29 cellular contexts compared by ENCODE assay signal in the genomic region with DNA sequence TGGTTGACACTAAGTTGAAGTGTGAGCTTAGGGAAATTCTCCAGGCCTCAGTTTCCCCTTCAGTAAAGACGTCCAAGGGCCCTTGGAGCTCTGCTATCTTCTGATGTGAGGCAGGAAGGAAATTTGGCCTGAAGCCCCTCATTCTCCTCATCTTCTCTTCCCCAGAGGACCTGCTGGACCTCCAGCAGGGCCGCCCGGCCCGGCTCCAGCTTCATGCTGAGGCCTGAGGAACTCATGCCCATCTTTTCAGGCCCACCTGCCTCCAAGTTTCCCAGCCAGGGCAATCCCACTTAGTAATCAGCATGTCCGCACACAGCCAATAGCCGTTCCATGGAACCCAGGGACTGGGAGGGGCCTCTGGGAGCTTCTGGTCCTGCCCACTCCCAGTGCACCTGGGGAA. TPM values are rescaled to one million over a fixed set of nuclear protein-coding genes. Genes with fewer than 3 reads are reported as not detected.
"Had no signal": no experiment of that assay in that cellular context is flagged by ENCODE, and none has a peak within 500 bp of the region (broad histone marks: within the 10 kb centered on the region; RNA-seq: fewer than 3 reads in every experiment).

No MANE protein-coding gene starts in this region.

- H3K4me1 Mint-ChIP-seq: memory B cell had no signal

- H3K27ac ChIP-seq: esophagus squamous epithelium, prostate gland, right atrium auricular region, sigmoid colon, thoracic aorta, tibial nerve, upper lobe of left lung had no signal

- H3K4me3 ChIP-seq: esophagus squamous epithelium, lung, mucosa of descending colon, prostate gland, right atrium auricular region, sigmoid colon, thoracic aorta, tibial nerve, upper lobe of left lung had no signal

- H3K9me3 Mint-ChIP-seq: effector memory CD8-positive, alpha-beta T cell; memory B cell; mesothelial cell of epicardium; naive B cell; natural killer cell treated with Interleukin-12 subunit alpha and Interleukin-12 subunit beta and Interleukin-15 and Interleukin-18, amount 100 ng/mL, for 72 hours; neural crest cell; stimulated activated naive B cell treated with anti-CD40 and anti-IgM and Interleukin-4, amounts not matched to agents 10 μg/mL and 1 μg/mL and 100 μg/mL, for 72 hours; stimulated activated naive CD8-positive, alpha-beta T cell treated with anti-CD3 and anti-CD28 coated beads, Interleukin-15, Interleukin-2, amounts not matched to agents 100 ng/mL and 50 ng/mL, for 24 hours had no signal

- H3K27me3 ChIP-seq: right atrium auricular region, tibial nerve had no signal

- DNase-seq: cortex of kidney; effector memory CD8-positive, alpha-beta T cell; erythroblast; esophagus squamous epithelium; naive B cell; sigmoid colon; stimulated activated CD4-positive, alpha-beta T cell treated with anti-CD3 and anti-CD28 coated beads, Interleukin-15, amount 100 ng/mL, for 24 hours; stimulated activated CD4-positive, alpha-beta T cell treated with anti-CD3 and anti-CD28 coated beads, Interleukin-2, amount 100 ng/mL, for 48 hours; stimulated activated naive B cell treated with anti-CD40 and anti-IgM and Interleukin-4, amounts not matched to agents 10 μg/mL and 1 μg/mL and 100 μg/mL, for 72 hours had no signal

- ATAC-seq: effector memory CD8-positive, alpha-beta T cell; natural killer cell treated with Interleukin-12 subunit alpha and Interleukin-12 subunit beta and Interleukin-15 and Interleukin-18, amount 100 ng/mL, for 72 hours; stimulated activated naive B cell treated with anti-CD40 and anti-IgM and Interleukin-4, amounts not matched to agents 10 μg/mL and 1 μg/mL and 100 μg/mL, for 72 hours had no signal

- H3K4me3 Mint-ChIP-seq: effector memory CD8-positive, alpha-beta T cell; memory B cell; mesothelial cell of epicardium; natural killer cell treated with Interleukin-12 subunit alpha and Interleukin-12 subunit beta and Interleukin-15 and Interleukin-18, amount 100 ng/mL, for 72 hours; neural crest cell; stimulated activated naive B cell treated with anti-CD40 and anti-IgM and Interleukin-4, amounts not matched to agents 10 μg/mL and 1 μg/mL and 100 μg/mL, for 72 hours; stimulated activated naive CD8-positive, alpha-beta T cell treated with anti-CD3 and anti-CD28 coated beads, Interleukin-15, Interleukin-2, amounts not matched to agents 100 ng/mL and 50 ng/mL, for 24 hours had no signal

- H3K4me1 ChIP-seq: prostate gland had no signal

- H3K36me3 Mint-ChIP-seq: memory B cell; mesothelial cell of epicardium; naive B cell; natural killer cell treated with Interleukin-12 subunit alpha and Interleukin-12 subunit beta and Interleukin-15 and Interleukin-18, amount 100 ng/mL, for 72 hours; stimulated activated naive B cell treated with anti-CD40 and anti-IgM and Interleukin-4, amounts not matched to agents 10 μg/mL and 1 μg/mL and 100 μg/mL, for 72 hours had no signal

- H3K36me3 ChIP-seq: esophagus squamous epithelium, prostate gland, right atrium auricular region, sigmoid colon, thoracic aorta, tibial nerve, upper lobe of left lung had no signal

- H3K9me3 ChIP-seq: esophagus squamous epithelium, mucosa of descending colon, prostate gland, right atrium auricular region, sigmoid colon, thoracic aorta, tibial nerve, upper lobe of left lung had no signal

- H3K27ac Mint-ChIP-seq: effector memory CD8-positive, alpha-beta T cell; memory B cell; natural killer cell treated with Interleukin-12 subunit alpha and Interleukin-12 subunit beta and Interleukin-15 and Interleukin-18, amount 100 ng/mL, for 72 hours; stimulated activated naive B cell treated with anti-CD40 and anti-IgM and Interleukin-4, amounts not matched to agents 10 μg/mL and 1 μg/mL and 100 μg/mL, for 72 hours; stimulated activated naive CD8-positive, alpha-beta T cell treated with anti-CD3 and anti-CD28 coated beads, Interleukin-15, Interleukin-2, amounts not matched to agents 100 ng/mL and 50 ng/mL, for 24 hours had no signal

RNA-seq across cellular contexts. Expression of gene LRRC15, which starts 4.0 kb away (rescaled TPM):
- total RNA-seq: frontal cortex; glomerular endothelial cell; left lobe of liver; mesothelial cell of epicardium; natural killer cell treated with Interleukin-12 subunit alpha and Interleukin-12 subunit beta and Interleukin-15 and Interleukin-18, amount 100 ng/mL, for 72 hours; neural crest cell; tibial nerve had no signal
- polyA plus RNA-seq: keratinocyte had no signal

RNA-seq across cellular contexts. Expression of gene CPN2, which starts 14.4 kb away (rescaled TPM):
- total RNA-seq: dermis microvascular lymphatic vessel endothelial cell; esophagus squamous epithelium; fibroblast of villous mesenchyme; frontal cortex; glomerular endothelial cell; lung; mesothelial cell of epicardium; natural killer cell treated with Interleukin-12 subunit alpha and Interleukin-12 subunit beta and Interleukin-15 and Interleukin-18, amount 100 ng/mL, for 72 hours; neural crest cell; osteocyte; right atrium auricular region; sigmoid colon; skeletal muscle tissue; thoracic aorta; tibial nerve had no signal
- polyA plus RNA-seq: keratinocyte, lung had no signal

RNA-seq across cellular contexts. Expression of gene GP5, which starts 33.5 kb away (rescaled TPM):
- total RNA-seq: fibroblast of villous mesenchyme, frontal cortex, glomerular endothelial cell, neural crest cell, osteocyte, prostate gland, tibial nerve had no signal
